27 cellular contexts compared by ENCODE assay signal in the genomic region with DNA sequence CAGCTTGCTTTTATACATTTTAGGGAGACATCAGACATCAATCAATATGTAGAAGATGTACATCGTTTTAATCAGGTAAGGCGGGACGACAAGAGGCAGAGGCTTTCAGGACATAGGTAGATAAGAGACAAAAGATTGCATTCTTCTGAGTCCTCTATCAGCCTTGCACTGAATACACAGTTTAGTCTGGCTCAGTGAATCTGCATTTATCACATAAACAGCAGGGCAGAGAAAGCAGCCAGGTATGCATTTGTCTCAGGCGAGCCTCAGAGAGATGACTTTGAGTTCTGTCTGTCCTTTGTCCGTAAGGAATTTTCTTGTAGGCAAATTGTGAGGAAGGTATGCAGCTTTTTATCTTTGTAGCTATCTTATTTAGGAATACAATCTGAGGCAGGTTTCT.
A peak's percentile ranks its signal among the peaks of the same experiment; 100 is the strongest.
DNase-seq lines count a peak whose midpoint lies in the region; ATAC-seq, FAIRE-seq and TF ChIP-seq lines count a peak whose summit lies in the region.
"Had no signal": no experiment of that assay in that cellular context is flagged by ENCODE, and none has a peak within 500 bp of the region (broad histone marks: within the 10 kb centered on the region; RNA-seq: fewer than 3 reads in every experiment).

No MANE protein-coding gene starts in this region.

- DNase-seq in ELF-1 (ENCODE audit: low read depth, low spot score) (peak; percentile 51), H1 (ENCODE audit: low read depth in 1 of 2, low spot score in 2 of 2) (no peak), neural progenitor cell (ENCODE audit: low spot score) (peak; percentile 25)
- DNase-seq: 8988T, ACHN, BE2C, DMS153, DND-41, Karpas-422, NCI-H1105, NCI-H1436 treated with DMSO at 0.1 percent for 48 hours, NCI-H1930, NCI-H2107, NCI-H524, NCI-H748 treated with DMSO at 0.1 percent for 48 hours, PC-9, SJCRH30 had no signal

- H3K27me3 ChIP-seq in HUES6 (ENCODE audit: control insufficient read depth, insufficient read depth, low read length) (no peaks in the 10 kb centered on the region), H1 (replicated peaks in 1 of 4; ENCODE audit: control insufficient read depth in 3 of 4, extremely low read depth in 1 of 4, insufficient read depth in 3 of 4, low read length in 3 of 4) (no peaks in the 10 kb centered on the region), neural progenitor cell (no peaks in the 10 kb centered on the region)
- H3K27me3 ChIP-seq: BE2C, SJCRH30 had no signal

- H4K8ac ChIP-seq in H1 (ENCODE audit: extremely low read depth, insufficient read depth, low read length), result no peak overlapping the region

- peak overlapping the region; percentile 47; the same call in 1 of the 2 replicates for H2BK5ac ChIP-seq in H1 (ENCODE audit: low read depth, low read length)

- H3K36me3 Mint-ChIP-seq in neural progenitor cell, result no peaks in the 10 kb centered on the region
- H3K36me3 Mint-ChIP-seq: CD14-positive monocyte had no signal

- TF ChIP-seq EP300 in H1 (IDR thresholded peaks at IDR 0.05; ENCODE audit: borderline replicate concordance in 1 of 2, low read depth in 2 of 2, low read length in 2 of 2), result no peak

- TF ChIP-seq CTCF in H1 (IDR thresholded peaks at IDR 0.05; ENCODE audit: control extremely low read depth in 1 of 3, insufficient read depth in 1 of 3, low read depth in 1 of 3, low read length in 3 of 3) (no peak), neural progenitor cell (IDR thresholded peaks at IDR 0.05) (no peak)

- peaks cover 3% of the 10 kb centered on the region; the same call in 1 of the 2 replicates for H3K23me2 ChIP-seq in H1 (ENCODE audit: low read depth, low read length)

- H3K9me3 ChIP-seq in HUES6 (ENCODE audit: control insufficient read depth, insufficient read depth, low read depth, low read length) (peaks cover 14% of the 10 kb centered on the region; the same call in 1 of the 2 replicates), H1 (ENCODE audit: insufficient read depth in 2 of 2, low read depth in 1 of 2, low read length in 1 of 2) (no peaks in the 10 kb centered on the region), neural progenitor cell (ENCODE audit: low read depth) (no peaks in the 10 kb centered on the region)
- H3K9me3 ChIP-seq: BE2C, SJCRH30 had no signal

- no peak overlapping the region for H3K4me3 Mint-ChIP-seq in neural progenitor cell
- H3K4me3 Mint-ChIP-seq: CD14-positive monocyte had no signal

- H3K79me2 ChIP-seq in H1 (ENCODE audit: control insufficient read depth in 1 of 2, insufficient read depth in 2 of 2, low read length in 2 of 2) (no peaks in the 10 kb centered on the region), neural progenitor cell (ENCODE audit: low read depth) (no peaks in the 10 kb centered on the region)

- no peak overlapping the region for H2BK15ac ChIP-seq in H1 (ENCODE audit: low read length)

- H3K9ac ChIP-seq in HUES6 (ENCODE audit: low read length), result peak overlapping the region; percentile 43
- H3K9ac ChIP-seq in H1 (replicated peaks in 1 of 4; ENCODE audit: extremely low read depth in 1 of 4, low read depth in 3 of 4, low read length in 3 of 4), result no peak overlapping the region
- H3K9ac ChIP-seq in neural progenitor cell, result no peak overlapping the region

- no peak overlapping the region for H3K56ac ChIP-seq in H1 (replicated peaks; ENCODE audit: insufficient read length, low read depth, low read length)

- H4K5ac ChIP-seq in H1 (ENCODE audit: insufficient read length, low read depth, low read length), result no peak overlapping the region

- CTCF ChIA-PET in H1 (lab: Charles Lee; ENCODE audit: partially characterized antibody), result interaction anchor here (0.8 to 1.1 kb wide), 2 partner anchors 90 to 266 kb away, joined by 3 to 4 read pairs; no protein-coding TSS in a partner anchor

- no peak overlapping the region for H3K27ac Mint-ChIP-seq in neural progenitor cell
- H3K27ac Mint-ChIP-seq: CD14-positive monocyte had no signal

- H3K18ac ChIP-seq in H1 (ENCODE audit: extremely low read depth, low read length), result no peak overlapping the region

- no peak overlapping the region for H4K91ac ChIP-seq in H1 (replicated peaks; ENCODE audit: insufficient read length, low read length)

- H3K14ac ChIP-seq in H1 (ENCODE audit: insufficient read length), result no peak overlapping the region

- no peak for ATAC-seq in HG02884 (IDR thresholded peaks at IDR 0.05; ENCODE audit: unreplicated experiment)
- no peak for ATAC-seq in HG03520 (IDR thresholded peaks at IDR 0.05; ENCODE audit: unreplicated experiment)
- no peak for ATAC-seq in GM18511 (IDR thresholded peaks at IDR 0.05; ENCODE audit: unreplicated experiment)
- no peak for ATAC-seq in GM18498 (IDR thresholded peaks at IDR 0.05; ENCODE audit: unreplicated experiment)
- ATAC-seq: Right ventricle myocardium inferior, SK-N-SH treated with all-trans-retinoic acid at 6 μM for 48 hours had no signal

- FAIRE-seq in H1 (lab: Jason Lieb, UNC), result no peak
- FAIRE-seq: GM19239, H54 had no signal

- no peak for TF ChIP-seq RAD21 in H1 (IDR thresholded peaks at IDR 0.05 in 1 of 2, conservative IDR thresholded peaks at IDR 0.05 in 1 of 2; ENCODE audit: low read depth in 2 of 2, low read length in 2 of 2)

- H3F3A ChIP-seq in neural progenitor cell (ENCODE audit: low read depth), result peaks cover 20% of the 10 kb centered on the region

- no peak overlapping the region for H2AFZ ChIP-seq in H1 (ENCODE audit: low read length)
- no peak overlapping the region for H2AFZ ChIP-seq in neural progenitor cell (replicated peaks)
- H2AFZ ChIP-seq: PC-9 had no signal

- peak overlapping the region; percentile 30; the same call in 1 of the 2 replicates for H2BK12ac ChIP-seq in H1 (ENCODE audit: low read depth, low read length)

- H2BK120ac ChIP-seq in H1 (replicated peaks; ENCODE audit: low read depth, low read length), result no peak overlapping the region

- H3K27ac ChIP-seq in HUES6 (ENCODE audit: low read depth, low read length) (peak overlapping the region; percentile 52; the same call in 1 of the 2 replicates), H1 (ENCODE audit: low read depth, low read length) (no peak overlapping the region), neural progenitor cell (no peak overlapping the region)
- H3K27ac ChIP-seq: PC-9, SJCRH30 had no signal

- H3K4me2 ChIP-seq in H1 (ENCODE audit: insufficient read depth in 1 of 2, low read depth in 2 of 2, low read length in 2 of 2) (no peak overlapping the region), neural progenitor cell (no peak overlapping the region)
- H3K4me2 ChIP-seq: PC-9 had no signal

- WGBS in H1 (ENCODE audit: extremely low coverage in 1 of 2, insufficient coverage in 1 of 2, insufficient read length in 1 of 2, insufficient replicate concordance in 2 of 2, low coverage in 1 of 2, low lambda C conversion rate in 2 of 2, missing lambda C conversion rate in 1 of 2), 2 experiments, result 64% methylated on average over 5 of the region's 5 CpGs; no CpG with 5 or more reads in 1 of the 2 experiments

- POLR2A ChIA-PET in H1 (lab: Charles Lee; ENCODE audit: partially characterized antibody), result interaction anchor here (1.3 kb wide), 1 partner anchor 9 kb away, joined by 3 read pairs; no protein-coding TSS in a partner anchor

- H3K9me3 Mint-ChIP-seq in neural progenitor cell, result no peaks in the 10 kb centered on the region

- H3K4me3 ChIP-seq in HUES6 (ENCODE audit: low read depth, low read length) (no peak overlapping the region), H1 (ENCODE audit: extremely low read depth in 1 of 4, insufficient read depth in 2 of 4, low read depth in 3 of 4, low read length in 4 of 4) (no peak overlapping the region), neural progenitor cell (no peak overlapping the region)
- H3K4me3 ChIP-seq: PC-9, SJCRH30 had no signal

- H3K4ac ChIP-seq in H1 (replicated peaks; ENCODE audit: insufficient read length, low read depth, low read length), result no peak overlapping the region

- H3K79me1 ChIP-seq in H1 (ENCODE audit: low read depth, low read length), result no peaks in the 10 kb centered on the region

- H2BK20ac ChIP-seq in H1 (ENCODE audit: low read length), result peak overlapping the region; percentile 8; the same call in 1 of the 2 replicates

- peaks cover 13% of the 10 kb centered on the region for H3K27me3 Mint-ChIP-seq in neural progenitor cell (ENCODE audit: insufficient read depth, low read depth)

- H4K20me1 ChIP-seq in H1 (replicated peaks in 1 of 2; ENCODE audit: control insufficient read depth in 1 of 2, insufficient read depth in 2 of 2, low read length in 2 of 2) (no peaks in the 10 kb centered on the region), neural progenitor cell (ENCODE audit: low read depth) (no peaks in the 10 kb centered on the region)

- H2AK5ac ChIP-seq in H1 (ENCODE audit: low read depth, low read length), result 0 out of 2 replicates have a peak overlapping the region, but pooled peaks have one; percentile 71

- H3K4me1 Mint-ChIP-seq in neural progenitor cell, result peaks cover 37% of the 10 kb centered on the region
- H3K4me1 Mint-ChIP-seq: CD14-positive monocyte had no signal

- no peak for TF ChIP-seq POLR2A in H1 (IDR thresholded peaks at IDR 0.05; ENCODE audit: control extremely low read depth in 1 of 2, low read depth in 2 of 2, low read length in 2 of 2)

- H3K4me1 ChIP-seq in HUES6 (ENCODE audit: control insufficient read depth, insufficient read depth, low read length), result peaks cover 55% of the 10 kb centered on the region
- peaks cover 6 to 9% (median 7%) of the 10 kb centered on the region in 4 experiments; a peak in 6 of 7 replicates for H3K4me1 ChIP-seq in H1 (replicated peaks in 1 of 4; ENCODE audit: control insufficient read depth in 3 of 4, insufficient read depth in 4 of 4, low read length in 3 of 4)
- peaks cover 32% of the 10 kb centered on the region for H3K4me1 ChIP-seq in neural progenitor cell
- H3K4me1 ChIP-seq: SJCRH30 had no signal

- H3K23ac ChIP-seq in H1 (ENCODE audit: insufficient read length), result no peak overlapping the region

- H3K36me3 ChIP-seq in HUES6 (ENCODE audit: control insufficient read depth, insufficient read depth, low read length) (no peaks in the 10 kb centered on the region), H1 (ENCODE audit: control insufficient read depth in 2 of 4, insufficient read depth in 4 of 4, low read length in 3 of 4) (no peaks in the 10 kb centered on the region), neural progenitor cell (no peaks in the 10 kb centered on the region)
- H3K36me3 ChIP-seq: BE2C, SJCRH30 had no signal

TF ChIP-seq in H1, 55 proteins besides CTCF, POLR2A, EP300 and RAD21:
- no peak for TF ChIP-seq CTBP2 (IDR thresholded peaks at IDR 0.05; ENCODE audit: borderline replicate concordance, insufficient read depth, insufficient read length, low read length)

Comparison
In these comparisons a context has a peak if more than half of its experiments do, and no peak if none do; other contexts are left out.
1. DNase-seq: peak in ELF-1 (single experiment) and neural progenitor cell (single experiment); none in H1 (0 of 2).